1 cellular context compared by ENCODE assay signal in the genomic region with DNA sequence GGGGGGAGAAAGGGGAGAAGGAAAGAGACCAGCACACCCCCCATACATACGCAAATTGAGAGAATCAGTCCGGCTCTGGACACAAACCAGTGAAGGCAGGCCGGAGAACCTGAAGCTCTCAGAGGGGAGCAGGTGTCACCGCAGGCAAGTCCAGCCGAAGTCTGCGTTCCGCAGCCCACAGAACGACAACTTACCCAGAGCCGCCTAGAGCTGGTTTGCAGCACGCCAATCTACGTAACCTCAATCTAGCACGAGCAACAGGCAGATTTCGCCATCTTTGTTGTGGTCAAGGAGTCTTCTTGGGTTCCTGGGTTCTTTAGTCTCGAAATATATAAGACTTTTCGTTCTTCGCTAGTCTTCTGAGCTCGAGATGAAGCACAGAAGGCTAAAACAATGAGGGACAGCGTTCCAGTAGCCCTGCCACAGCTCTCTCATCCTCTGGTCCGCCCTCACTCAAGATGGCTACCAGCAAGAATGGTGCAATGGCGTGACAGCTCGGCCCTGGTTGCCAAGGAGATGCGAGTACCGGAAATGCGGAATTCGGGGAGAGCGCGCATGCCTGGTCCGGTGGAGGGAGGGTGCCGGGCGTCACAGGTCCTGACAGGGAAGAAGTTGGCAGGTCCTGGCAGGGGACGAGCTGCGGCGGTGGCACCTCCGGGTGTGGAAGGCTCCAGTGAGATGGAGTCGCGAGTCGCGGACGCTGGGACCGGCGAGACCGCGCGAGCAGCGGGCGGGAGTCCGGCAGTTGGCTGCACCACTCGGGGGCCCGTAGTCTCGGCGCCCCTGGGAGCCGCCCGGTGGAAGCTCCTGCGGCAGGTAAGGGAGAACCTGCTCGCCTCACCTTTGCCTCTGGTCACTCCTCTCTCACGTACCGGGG.
TF ChIP-seq lines count a peak whose summit lies in the region.

A gene (plus strand): TSS at position 618 of the 877 bp plus-strand sequence.
A gene (minus strand): TSS at position 165 of the 877 bp plus-strand sequence. CDS start 15,152 bp downstream, outside the sequence.

TF ChIP-seq in HepG2, 621 proteins besides CTCF, POLR2A, EP300 and RAD21 (continued from another document and continues in another):
- TF ChIP-seq, protein P1, sequence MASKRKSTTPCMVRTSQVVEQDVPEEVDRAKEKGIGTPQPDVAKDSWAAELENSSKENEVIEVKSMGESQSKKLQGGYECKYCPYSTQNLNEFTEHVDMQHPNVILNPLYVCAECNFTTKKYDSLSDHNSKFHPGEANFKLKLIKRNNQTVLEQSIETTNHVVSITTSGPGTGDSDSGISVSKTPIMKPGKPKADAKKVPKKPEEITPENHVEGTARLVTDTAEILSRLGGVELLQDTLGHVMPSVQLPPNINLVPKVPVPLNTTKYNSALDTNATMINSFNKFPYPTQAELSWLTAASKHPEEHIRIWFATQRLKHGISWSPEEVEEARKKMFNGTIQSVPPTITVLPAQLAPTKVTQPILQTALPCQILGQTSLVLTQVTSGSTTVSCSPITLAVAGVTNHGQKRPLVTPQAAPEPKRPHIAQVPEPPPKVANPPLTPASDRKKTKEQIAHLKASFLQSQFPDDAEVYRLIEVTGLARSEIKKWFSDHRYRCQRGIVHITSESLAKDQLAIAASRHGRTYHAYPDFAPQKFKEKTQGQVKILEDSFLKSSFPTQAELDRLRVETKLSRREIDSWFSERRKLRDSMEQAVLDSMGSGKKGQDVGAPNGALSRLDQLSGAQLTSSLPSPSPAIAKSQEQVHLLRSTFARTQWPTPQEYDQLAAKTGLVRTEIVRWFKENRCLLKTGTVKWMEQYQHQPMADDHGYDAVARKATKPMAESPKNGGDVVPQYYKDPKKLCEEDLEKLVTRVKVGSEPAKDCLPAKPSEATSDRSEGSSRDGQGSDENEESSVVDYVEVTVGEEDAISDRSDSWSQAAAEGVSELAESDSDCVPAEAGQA (IDR thresholded peaks at IDR 0.05; ENCODE audit: low read depth): peak; percentile 99
- TF ChIP-seq, protein P1 (CRISPR knock-in tag; IDR thresholded peaks at IDR 0.05; ENCODE audit: borderline replicate concordance): no peak
- TF ChIP-seq SIN3B (IDR thresholded peaks at IDR 0.05; ENCODE audit: low read length) (no peak), NFKB2 (CRISPR knock-in tag; IDR thresholded peaks at IDR 0.05; ENCODE audit: borderline replicate concordance) (peak; percentile 85), HOXA7 (CRISPR knock-in tag; IDR thresholded peaks at IDR 0.05) (no peak), ZSCAN22 (CRISPR knock-in tag; IDR thresholded peaks at IDR 0.05) (no peak), ADNP (CRISPR knock-in tag; IDR thresholded peaks at IDR 0.05) (no peak), FOXA1 (IDR thresholded peaks at IDR 0.05) (no peak), FOXA1 (CRISPR knock-in tag; IDR thresholded peaks at IDR 0.05) (peak; percentile 35; the same call in 1 of the 2 replicates), JUN (CRISPR knock-in tag; IDR thresholded peaks at IDR 0.05) (peak; percentile 77; the same call in 1 of the 2 replicates), CBX1 (IDR thresholded peaks at IDR 0.05; ENCODE audit: low read depth) (peak; percentile 73), SP4 (CRISPR knock-in tag; IDR thresholded peaks at IDR 0.05) (peak; percentile 61), THYN1 (CRISPR knock-in tag; IDR thresholded peaks at IDR 0.05; ENCODE audit: borderline replicate concordance, low read depth) (0 out of 2 replicates have a peak, but pooled peaks have one; percentile 12), NFIC (IDR thresholded peaks at IDR 0.05; ENCODE audit: low read length) (no peak), BRCA1 (CRISPR knock-in tag; IDR thresholded peaks at IDR 0.05) (no peak), ZNF34 (CRISPR knock-in tag; IDR thresholded peaks at IDR 0.05; ENCODE audit: borderline replicate concordance) (no peak), PAF1 (CRISPR knock-in tag; IDR thresholded peaks at IDR 0.05) (no peak)
- TF ChIP-seq, protein P2, sequence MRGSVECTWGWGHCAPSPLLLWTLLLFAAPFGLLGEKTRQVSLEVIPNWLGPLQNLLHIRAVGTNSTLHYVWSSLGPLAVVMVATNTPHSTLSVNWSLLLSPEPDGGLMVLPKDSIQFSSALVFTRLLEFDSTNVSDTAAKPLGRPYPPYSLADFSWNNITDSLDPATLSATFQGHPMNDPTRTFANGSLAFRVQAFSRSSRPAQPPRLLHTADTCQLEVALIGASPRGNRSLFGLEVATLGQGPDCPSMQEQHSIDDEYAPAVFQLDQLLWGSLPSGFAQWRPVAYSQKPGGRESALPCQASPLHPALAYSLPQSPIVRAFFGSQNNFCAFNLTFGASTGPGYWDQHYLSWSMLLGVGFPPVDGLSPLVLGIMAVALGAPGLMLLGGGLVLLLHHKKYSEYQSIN (CRISPR knock-in tag; IDR thresholded peaks at IDR 0.05; ENCODE audit: borderline replicate concordance): no peak
- TF ChIP-seq, protein P3, sequence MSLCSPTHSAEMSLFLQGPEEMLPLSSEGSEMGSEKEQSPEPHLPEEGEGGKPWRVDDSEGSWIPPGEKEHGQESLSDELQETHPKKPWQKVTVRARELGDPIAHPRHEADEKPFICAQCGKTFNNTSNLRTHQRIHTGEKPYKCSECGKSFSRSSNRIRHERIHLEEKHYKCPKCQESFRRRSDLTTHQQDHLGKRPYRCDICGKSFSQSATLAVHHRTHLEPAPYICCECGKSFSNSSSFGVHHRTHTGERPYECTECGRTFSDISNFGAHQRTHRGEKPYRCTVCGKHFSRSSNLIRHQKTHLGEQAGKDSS (CRISPR knock-in tag; IDR thresholded peaks at IDR 0.05; ENCODE audit: borderline replicate concordance, low read depth): peak; percentile 89; the same call in 1 of the 2 replicates
- TF ChIP-seq, protein P4, sequence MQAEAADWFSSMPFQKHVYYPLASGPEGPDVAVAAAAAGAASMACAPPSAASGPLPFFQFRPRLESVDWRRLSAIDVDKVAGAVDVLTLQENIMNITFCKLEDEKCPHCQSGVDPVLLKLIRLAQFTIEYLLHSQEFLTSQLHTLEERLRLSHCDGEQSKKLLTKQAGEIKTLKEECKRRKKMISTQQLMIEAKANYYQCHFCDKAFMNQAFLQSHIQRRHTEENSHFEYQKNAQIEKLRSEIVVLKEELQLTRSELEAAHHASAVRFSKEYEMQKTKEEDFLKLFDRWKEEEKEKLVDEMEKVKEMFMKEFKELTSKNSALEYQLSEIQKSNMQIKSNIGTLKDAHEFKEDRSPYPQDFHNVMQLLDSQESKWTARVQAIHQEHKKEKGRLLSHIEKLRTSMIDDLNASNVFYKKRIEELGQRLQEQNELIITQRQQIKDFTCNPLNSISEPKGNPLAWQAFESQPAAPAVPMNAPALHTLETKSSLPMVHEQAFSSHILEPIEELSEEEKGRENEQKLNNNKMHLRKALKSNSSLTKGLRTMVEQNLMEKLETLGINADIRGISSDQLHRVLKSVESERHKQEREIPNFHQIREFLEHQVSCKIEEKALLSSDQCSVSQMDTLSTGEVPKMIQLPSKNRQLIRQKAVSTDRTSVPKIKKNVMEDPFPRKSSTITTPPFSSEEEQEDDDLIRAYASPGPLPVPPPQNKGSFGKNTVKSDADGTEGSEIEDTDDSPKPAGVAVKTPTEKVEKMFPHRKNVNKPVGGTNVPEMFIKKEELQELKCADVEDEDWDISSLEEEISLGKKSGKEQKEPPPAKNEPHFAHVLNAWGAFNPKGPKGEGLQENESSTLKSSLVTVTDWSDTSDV (CRISPR knock-in tag; IDR thresholded peaks at IDR 0.05): peak; percentile 88; the same call in 1 of the 2 replicates
- TF ChIP-seq, protein P5, sequence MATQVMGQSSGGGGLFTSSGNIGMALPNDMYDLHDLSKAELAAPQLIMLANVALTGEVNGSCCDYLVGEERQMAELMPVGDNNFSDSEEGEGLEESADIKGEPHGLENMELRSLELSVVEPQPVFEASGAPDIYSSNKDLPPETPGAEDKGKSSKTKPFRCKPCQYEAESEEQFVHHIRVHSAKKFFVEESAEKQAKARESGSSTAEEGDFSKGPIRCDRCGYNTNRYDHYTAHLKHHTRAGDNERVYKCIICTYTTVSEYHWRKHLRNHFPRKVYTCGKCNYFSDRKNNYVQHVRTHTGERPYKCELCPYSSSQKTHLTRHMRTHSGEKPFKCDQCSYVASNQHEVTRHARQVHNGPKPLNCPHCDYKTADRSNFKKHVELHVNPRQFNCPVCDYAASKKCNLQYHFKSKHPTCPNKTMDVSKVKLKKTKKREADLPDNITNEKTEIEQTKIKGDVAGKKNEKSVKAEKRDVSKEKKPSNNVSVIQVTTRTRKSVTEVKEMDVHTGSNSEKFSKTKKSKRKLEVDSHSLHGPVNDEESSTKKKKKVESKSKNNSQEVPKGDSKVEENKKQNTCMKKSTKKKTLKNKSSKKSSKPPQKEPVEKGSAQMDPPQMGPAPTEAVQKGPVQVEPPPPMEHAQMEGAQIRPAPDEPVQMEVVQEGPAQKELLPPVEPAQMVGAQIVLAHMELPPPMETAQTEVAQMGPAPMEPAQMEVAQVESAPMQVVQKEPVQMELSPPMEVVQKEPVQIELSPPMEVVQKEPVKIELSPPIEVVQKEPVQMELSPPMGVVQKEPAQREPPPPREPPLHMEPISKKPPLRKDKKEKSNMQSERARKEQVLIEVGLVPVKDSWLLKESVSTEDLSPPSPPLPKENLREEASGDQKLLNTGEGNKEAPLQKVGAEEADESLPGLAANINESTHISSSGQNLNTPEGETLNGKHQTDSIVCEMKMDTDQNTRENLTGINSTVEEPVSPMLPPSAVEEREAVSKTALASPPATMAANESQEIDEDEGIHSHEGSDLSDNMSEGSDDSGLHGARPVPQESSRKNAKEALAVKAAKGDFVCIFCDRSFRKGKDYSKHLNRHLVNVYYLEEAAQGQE (IDR thresholded peaks at IDR 0.05; ENCODE audit: borderline replicate concordance in 1 of 2, low read depth in 1 of 2, low read length in 2 of 2): peak in 1 of 2 experiments; percentile 33; a peak in 1 of 4 replicates
- TF ChIP-seq, protein P6, sequence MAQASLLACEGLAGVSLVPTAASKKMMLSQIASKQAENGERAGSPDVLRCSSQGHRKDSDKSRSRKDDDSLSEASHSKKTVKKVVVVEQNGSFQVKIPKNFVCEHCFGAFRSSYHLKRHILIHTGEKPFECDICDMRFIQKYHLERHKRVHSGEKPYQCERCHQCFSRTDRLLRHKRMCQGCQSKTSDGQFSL (CRISPR knock-in tag; IDR thresholded peaks at IDR 0.05): peak; percentile 63
- TF ChIP-seq, protein P7, sequence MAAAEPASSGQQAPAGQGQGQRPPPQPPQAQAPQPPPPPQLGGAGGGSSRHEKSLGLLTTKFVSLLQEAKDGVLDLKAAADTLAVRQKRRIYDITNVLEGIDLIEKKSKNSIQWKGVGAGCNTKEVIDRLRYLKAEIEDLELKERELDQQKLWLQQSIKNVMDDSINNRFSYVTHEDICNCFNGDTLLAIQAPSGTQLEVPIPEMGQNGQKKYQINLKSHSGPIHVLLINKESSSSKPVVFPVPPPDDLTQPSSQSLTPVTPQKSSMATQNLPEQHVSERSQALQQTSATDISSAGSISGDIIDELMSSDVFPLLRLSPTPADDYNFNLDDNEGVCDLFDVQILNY (CRISPR knock-in tag; conservative IDR thresholded peaks at IDR 0.05): peak; percentile 60; the same call in 1 of the 2 replicates
- TF ChIP-seq, protein P8, sequence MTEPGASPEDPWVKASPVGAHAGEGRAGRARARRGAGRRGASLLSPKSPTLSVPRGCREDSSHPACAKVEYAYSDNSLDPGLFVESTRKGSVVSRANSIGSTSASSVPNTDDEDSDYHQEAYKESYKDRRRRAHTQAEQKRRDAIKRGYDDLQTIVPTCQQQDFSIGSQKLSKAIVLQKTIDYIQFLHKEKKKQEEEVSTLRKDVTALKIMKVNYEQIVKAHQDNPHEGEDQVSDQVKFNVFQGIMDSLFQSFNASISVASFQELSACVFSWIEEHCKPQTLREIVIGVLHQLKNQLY (CRISPR knock-in tag; IDR thresholded peaks at IDR 0.05): peak; percentile 50
- TF ChIP-seq, protein P9, sequence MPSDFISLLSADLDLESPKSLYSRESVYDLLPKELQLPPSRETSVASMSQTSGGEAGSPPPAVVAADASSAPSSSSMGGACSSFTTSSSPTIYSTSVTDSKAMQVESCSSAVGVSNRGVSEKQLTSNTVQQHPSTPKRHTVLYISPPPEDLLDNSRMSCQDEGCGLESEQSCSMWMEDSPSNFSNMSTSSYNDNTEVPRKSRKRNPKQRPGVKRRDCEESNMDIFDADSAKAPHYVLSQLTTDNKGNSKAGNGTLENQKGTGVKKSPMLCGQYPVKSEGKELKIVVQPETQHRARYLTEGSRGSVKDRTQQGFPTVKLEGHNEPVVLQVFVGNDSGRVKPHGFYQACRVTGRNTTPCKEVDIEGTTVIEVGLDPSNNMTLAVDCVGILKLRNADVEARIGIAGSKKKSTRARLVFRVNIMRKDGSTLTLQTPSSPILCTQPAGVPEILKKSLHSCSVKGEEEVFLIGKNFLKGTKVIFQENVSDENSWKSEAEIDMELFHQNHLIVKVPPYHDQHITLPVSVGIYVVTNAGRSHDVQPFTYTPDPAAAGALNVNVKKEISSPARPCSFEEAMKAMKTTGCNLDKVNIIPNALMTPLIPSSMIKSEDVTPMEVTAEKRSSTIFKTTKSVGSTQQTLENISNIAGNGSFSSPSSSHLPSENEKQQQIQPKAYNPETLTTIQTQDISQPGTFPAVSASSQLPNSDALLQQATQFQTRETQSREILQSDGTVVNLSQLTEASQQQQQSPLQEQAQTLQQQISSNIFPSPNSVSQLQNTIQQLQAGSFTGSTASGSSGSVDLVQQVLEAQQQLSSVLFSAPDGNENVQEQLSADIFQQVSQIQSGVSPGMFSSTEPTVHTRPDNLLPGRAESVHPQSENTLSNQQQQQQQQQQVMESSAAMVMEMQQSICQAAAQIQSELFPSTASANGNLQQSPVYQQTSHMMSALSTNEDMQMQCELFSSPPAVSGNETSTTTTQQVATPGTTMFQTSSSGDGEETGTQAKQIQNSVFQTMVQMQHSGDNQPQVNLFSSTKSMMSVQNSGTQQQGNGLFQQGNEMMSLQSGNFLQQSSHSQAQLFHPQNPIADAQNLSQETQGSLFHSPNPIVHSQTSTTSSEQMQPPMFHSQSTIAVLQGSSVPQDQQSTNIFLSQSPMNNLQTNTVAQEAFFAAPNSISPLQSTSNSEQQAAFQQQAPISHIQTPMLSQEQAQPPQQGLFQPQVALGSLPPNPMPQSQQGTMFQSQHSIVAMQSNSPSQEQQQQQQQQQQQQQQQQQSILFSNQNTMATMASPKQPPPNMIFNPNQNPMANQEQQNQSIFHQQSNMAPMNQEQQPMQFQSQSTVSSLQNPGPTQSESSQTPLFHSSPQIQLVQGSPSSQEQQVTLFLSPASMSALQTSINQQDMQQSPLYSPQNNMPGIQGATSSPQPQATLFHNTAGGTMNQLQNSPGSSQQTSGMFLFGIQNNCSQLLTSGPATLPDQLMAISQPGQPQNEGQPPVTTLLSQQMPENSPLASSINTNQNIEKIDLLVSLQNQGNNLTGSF (CRISPR knock-in tag; IDR thresholded peaks at IDR 0.05): peak; percentile 88
